8 cellular contexts compared by ENCODE assay signal in genomic region chr1:215076312-215076711, GRCh38. TPM values are rescaled to one million over a fixed set of nuclear protein-coding genes. Genes with fewer than 3 reads are reported as not detected.
A peak's percentile ranks its signal among the peaks of the same experiment; 100 is the strongest.
DNase-seq lines count a peak whose midpoint lies in the region; ATAC-seq and FAIRE-seq lines count a peak whose summit lies in the region.

No MANE protein-coding gene starts in this region.

- DNase-seq in NCI-H1105 treated with DMSO at 0.1 percent for 48 hours (lab: John Stamatoyannopoulos, UW) = peak; percentile 48
- DNase-seq in NCI-H1105 (lab: John Stamatoyannopoulos, UW) = no peak
- peak; percentile 52 for DNase-seq in RPMI7951 (ENCODE audit: low read depth)
- DNase-seq in kidney glomerular epithelial cell (lab: John Stamatoyannopoulos, UW) = peak; percentile 27
- DNase-seq in stimulated activated CD4-positive, alpha-beta T cell treated with anti-CD3 and anti-CD28 coated beads, Interleukin-2, amount 100 ng/mL, for 48 hours = no peak
- DNase-seq in ecto neural progenitor cell (ENCODE audit: low spot score) = no peak
- DNase-seq in HTR-8/SVneo (ENCODE audit: insufficient read length, low spot score) = no peak

- peak; percentile 62 for ATAC-seq in HG02763 (IDR thresholded peaks at IDR 0.05; ENCODE audit: unreplicated experiment)

- no peak for FAIRE-seq in HTR-8/SVneo (lab: Jason Lieb, UNC)

RNA-seq across cellular contexts. Expression of gene KCNK2, which starts 6.2 kb away (rescaled TPM):
- 8.0 and 8.7 TPM in 2 replicates for total RNA-seq in RPMI7951 (2014; rRNA removed; shearing (Covaris generic))

Comparison
In these comparisons a context has a peak if more than half of its experiments do, and no peak if none do; other contexts are left out.
1. DNase-seq: peak in NCI-H1105 treated with DMSO at 0.1 percent for 48 hours (single experiment), RPMI7951 (single experiment) and kidney glomerular epithelial cell (single experiment); none in NCI-H1105 (single experiment), stimulated activated CD4-positive, alpha-beta T cell treated with anti-CD3 and anti-CD28 coated beads, Interleukin-2, amount 100 ng/mL, for 48 hours (0 of 2), ecto neural progenitor cell (single experiment) and HTR-8/SVneo (single experiment).